1 cellular context compared by ENCODE assay signal in genomic region chr2:80304522-80304878, GRCh38.
TF ChIP-seq lines count a peak whose summit lies in the region.

A gene with protein sequence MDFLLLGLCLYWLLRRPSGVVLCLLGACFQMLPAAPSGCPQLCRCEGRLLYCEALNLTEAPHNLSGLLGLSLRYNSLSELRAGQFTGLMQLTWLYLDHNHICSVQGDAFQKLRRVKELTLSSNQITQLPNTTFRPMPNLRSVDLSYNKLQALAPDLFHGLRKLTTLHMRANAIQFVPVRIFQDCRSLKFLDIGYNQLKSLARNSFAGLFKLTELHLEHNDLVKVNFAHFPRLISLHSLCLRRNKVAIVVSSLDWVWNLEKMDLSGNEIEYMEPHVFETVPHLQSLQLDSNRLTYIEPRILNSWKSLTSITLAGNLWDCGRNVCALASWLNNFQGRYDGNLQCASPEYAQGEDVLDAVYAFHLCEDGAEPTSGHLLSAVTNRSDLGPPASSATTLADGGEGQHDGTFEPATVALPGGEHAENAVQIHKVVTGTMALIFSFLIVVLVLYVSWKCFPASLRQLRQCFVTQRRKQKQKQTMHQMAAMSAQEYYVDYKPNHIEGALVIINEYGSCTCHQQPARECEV (minus strand): TSS chr2:80304752. CDS start chr2:80303819, 933 bp downstream.

TF ChIP-seq in SK-N-SH treated with all-trans-retinoic acid at 6 μM for 48 hours, 23 proteins besides CTCF, POLR2A, EP300 and RAD21 (continued from another document):
- TF ChIP-seq CREB5 (CRISPR knock-in tag; IDR thresholded peaks at IDR 0.05; ENCODE audit: low read depth) (no peak), CSDC2 (CRISPR knock-in tag; IDR thresholded peaks at IDR 0.05) (no peak), ZC3H10 (CRISPR knock-in tag; IDR thresholded peaks at IDR 0.05) (no peak), GLIS3 (CRISPR knock-in tag; IDR thresholded peaks at IDR 0.05) (no peak), ESRRG (CRISPR knock-in tag; IDR thresholded peaks at IDR 0.05) (no peak), ARNTL (CRISPR knock-in tag; IDR thresholded peaks at IDR 0.05; ENCODE audit: borderline replicate concordance, low read depth) (no peak), TOX (CRISPR knock-in tag; IDR thresholded peaks at IDR 0.05; ENCODE audit: borderline replicate concordance) (no peak), TSHZ2 (CRISPR knock-in tag; IDR thresholded peaks at IDR 0.05) (no peak)
